In the genomic region with DNA sequence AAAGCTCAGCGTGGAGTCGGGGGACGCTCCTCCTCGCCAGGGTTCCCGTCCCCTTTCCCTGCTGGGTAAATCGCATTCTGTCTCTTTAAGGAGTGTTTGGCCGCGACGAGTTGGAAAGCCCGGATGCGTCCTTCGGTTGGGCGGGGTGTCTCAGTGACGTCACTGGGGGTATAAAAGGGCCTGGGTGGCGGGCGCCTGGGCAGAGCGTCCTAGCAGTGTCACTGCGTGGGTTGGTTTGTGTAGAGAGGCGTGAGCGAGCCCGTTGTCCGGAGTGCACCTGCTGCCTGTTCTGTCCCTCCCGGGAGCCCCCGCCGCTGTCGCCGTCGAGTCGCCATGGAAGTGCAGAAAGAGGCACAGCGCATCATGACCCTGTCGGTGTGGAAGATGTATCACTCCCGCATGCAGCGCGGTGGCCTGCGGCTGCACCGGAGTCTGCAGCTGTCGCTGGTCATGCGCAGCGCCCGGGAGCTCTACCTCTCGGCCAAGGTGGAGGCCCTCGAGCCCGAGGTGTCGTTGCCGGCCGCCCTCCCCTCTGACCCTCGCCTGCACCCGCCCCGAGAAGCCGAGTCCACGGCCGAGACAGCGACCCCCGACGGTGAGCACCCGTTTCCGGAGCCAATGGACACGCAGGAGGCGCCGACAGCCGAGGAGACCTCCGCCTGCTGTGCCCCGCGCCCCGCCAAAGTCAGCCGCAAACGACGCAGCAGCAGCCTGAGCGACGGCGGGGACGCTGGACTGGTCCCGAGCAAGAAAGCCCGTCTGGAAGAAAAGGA, we compare ENCODE assay signal across 8 cellular contexts.
DNase-seq lines count a peak whose midpoint lies in the region; ATAC-seq lines count a peak whose summit lies in the region.

No MANE protein-coding gene starts in this region.

- H3K27ac ChIP-seq in caudate nucleus (ENCODE audit: low read depth, low read length): peak overlapping the region; percentile 97

- peak; percentile 24 for ATAC-seq in GM18502 (IDR thresholded peaks at IDR 0.05; ENCODE audit: poor library complexity, unreplicated experiment)
- peak; percentile 28 for ATAC-seq in HG03196 (IDR thresholded peaks at IDR 0.05; ENCODE audit: unreplicated experiment)
- ATAC-seq in GM21619 (IDR thresholded peaks at IDR 0.05; ENCODE audit: unreplicated experiment): no peak

- DNase-seq in NCI-H446 (lab: John Stamatoyannopoulos, UW): peak; percentile 97 to 99
- DNase-seq in activated CD4-positive, CD25-positive, alpha-beta regulatory T cell treated with anti-CD3 and anti-CD28 coated beads, Interleukin-2, amount 50 U/mL, for 16 hours (ENCODE audit: low read depth, low spot score): peak; percentile 92
- DNase-seq in caudate nucleus (lab: John Stamatoyannopoulos, UW): peak; percentile 59 to 95 (median 89)
- peak; percentile 90 for DNase-seq in iris pigment epithelial cell (ENCODE audit: low read depth)
- peak; percentile 96 for DNase-seq in stimulated activated CD4-positive, alpha-beta T cell treated with anti-CD3 and anti-CD28 coated beads, Interleukin-12 subunit alpha, Interleukin-12 subunit beta, amount 100 ng/mL, for 24 hours (ENCODE audit: low read depth in 2 of 2)
